ENCODE assay signal across 18 cellular contexts in genomic region chr18:40687401-40687800, GRCh38.
DNase-seq lines count a peak whose midpoint lies in the region; ATAC-seq and TF ChIP-seq lines count a peak whose summit lies in the region.
"Had no signal": no experiment of that assay in that cellular context is flagged by ENCODE, and none has a peak within 500 bp of the region (broad histone marks: within the 10 kb centered on the region; RNA-seq: fewer than 3 reads in every experiment).

No MANE protein-coding gene starts in this region.

- no peaks in the 10 kb centered on the region for H3K79me2 ChIP-seq in GM23248 (ENCODE audit: insufficient read depth)

- no peak for ATAC-seq in HG03354 (IDR thresholded peaks at IDR 0.05; ENCODE audit: poor library complexity, severe bottlenecking, unreplicated experiment)
- ATAC-seq: PC-3 had no signal

- no peaks in the 10 kb centered on the region; the same call in 1 of the 2 replicates for H3K9me2 ChIP-seq in GM23248 (ENCODE audit: insufficient read depth)

- no peak for TF ChIP-seq CTCF in astrocyte of the cerebellum (IDR thresholded peaks at IDR 0.05; ENCODE audit: low read depth, low read length, missing control alignments)
- no peak for TF ChIP-seq CTCF in fibroblast of pulmonary artery (IDR thresholded peaks at IDR 0.05; ENCODE audit: low read length, missing control alignments)

- no peaks in the 10 kb centered on the region for H3K9me3 ChIP-seq in GM23248 (ENCODE audit: low read depth)

- DNase-seq in GM23248 (peak; percentile 41), astrocyte of the cerebellum (ENCODE audit: low read depth) (peak; percentile 4), fibroblast of pulmonary artery (ENCODE audit: low read depth) (peak; percentile 33), skeletal muscle cell (ENCODE audit: low read depth) (peak; percentile 56), NCI-H226 (no peak), DMS53 (lab: John Stamatoyannopoulos, UW) (no peak)
- DNase-seq: ACHN, DMS 273 treated with DMSO at 0.1 percent for 48 hours, HFFc6, NCI-H187, NCI-H2107, NCI-H2227 treated with DMSO at 0.1 percent for 48 hours, NCI-H524, PC-3, SIG-M5 had no signal

- H4K20me1 ChIP-seq in GM23248 (ENCODE audit: insufficient read depth), result no peaks in the 10 kb centered on the region

- no peak overlapping the region for H3K27ac ChIP-seq in GM23248
- H3K27ac ChIP-seq: KMS-11, RWPE1 had no signal

- H3K4me2 ChIP-seq in GM23248 (ENCODE audit: unreplicated experiment), result no peak overlapping the region
- H3K4me2 ChIP-seq: KMS-11 had no signal

- WGBS in GM23248 (ENCODE audit: low coverage in 1 of 2, low lambda C conversion rate in 2 of 2, missing lambda C conversion rate in 2 of 2), 2 experiments, result 22 to 30% methylated on average over 2 of the region's 2 CpGs

- H3K36me3 ChIP-seq in GM23248 (ENCODE audit: low read depth), result no peaks in the 10 kb centered on the region

- H3K27me3 ChIP-seq in GM23248 (replicated peaks; ENCODE audit: insufficient read depth), result no peaks in the 10 kb centered on the region

- in situ Hi-C loops in GM23248 (cut with MboI) (no loop called here), astrocyte of the cerebellum (cut with HindIII; ENCODE audit: low sequenced_read_pairs) (no loop called here)

- no peaks in the 10 kb centered on the region for H3F3A ChIP-seq in GM23248 (ENCODE audit: insufficient read depth)

- no peak overlapping the region for H2AFZ ChIP-seq in GM23248

- no peak overlapping the region for H3K9ac ChIP-seq in GM23248
- H3K9ac ChIP-seq: KMS-11 had no signal

- H3K4me3 ChIP-seq in GM23248 (no peak overlapping the region), astrocyte of the cerebellum (ENCODE audit: low read depth, low read length) (no peak overlapping the region), fibroblast of pulmonary artery (replicated peaks; ENCODE audit: low read depth, low read length) (no peak overlapping the region), skeletal muscle cell (ENCODE audit: low read depth, low read length) (no peak overlapping the region)

- 0 out of 2 replicates have a peak, but pooled peaks cover 6% of the 10 kb centered on the region for H3K4me1 ChIP-seq in GM23248 (ENCODE audit: insufficient read depth)

Comparison
In these comparisons a context has a peak if more than half of its experiments do, and no peak if none do; other contexts are left out.
1. DNase-seq: peak in GM23248 (single experiment), astrocyte of the cerebellum (single experiment), fibroblast of pulmonary artery (single experiment) and skeletal muscle cell (single experiment); none in NCI-H226 (single experiment) and DMS53 (single experiment).